39 cellular contexts compared by ENCODE assay signal in the genomic region with DNA sequence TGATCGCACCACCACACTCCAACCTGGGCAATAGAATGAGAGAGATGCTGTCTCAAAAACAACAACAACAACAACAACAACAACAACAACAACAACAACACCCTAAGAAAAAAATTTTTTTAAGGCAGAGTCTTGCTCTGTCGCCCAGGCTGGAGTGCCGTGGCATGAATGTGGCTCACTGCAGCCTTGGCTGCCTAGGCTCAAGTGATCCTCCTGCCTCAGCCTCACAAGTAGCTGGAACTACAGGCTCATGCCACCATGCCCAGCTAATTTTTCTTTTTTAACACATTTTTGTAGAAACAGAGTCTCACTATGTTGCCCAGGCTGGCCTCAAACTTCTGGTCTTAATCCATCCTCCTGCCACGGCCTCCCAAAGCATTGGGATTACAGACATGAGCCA.
"Had no signal": no experiment of that assay in that cellular context is flagged by ENCODE, and none has a peak within 500 bp of the region (broad histone marks: within the 10 kb centered on the region; RNA-seq: fewer than 3 reads in every experiment).

No MANE protein-coding gene starts in this region.

- H3K27ac Mint-ChIP-seq: activated naive CD4-positive, alpha-beta T cell treated with anti-CD3 and anti-CD28 coated beads for 36 hours; activated naive CD4-positive, alpha-beta T cell treated with anti-CD3 and anti-CD28 coated beads, Interleukin-2, amount 10 ng/mL, durations not matched to agents 7 days and 5 days; activated naive CD4-positive, alpha-beta T cell treated with anti-CD3 and anti-CD28 coated beads, Interleukin-2, amount 50 U/mL, for 24 hours; activated naive CD4-positive, alpha-beta T cell treated with anti-CD3 and anti-CD28 coated beads, Interleukin-2, amount 50 U/mL, for 72 hours; activated naive CD8-positive, alpha-beta T cell; activated naive CD8-positive, alpha-beta T cell treated with anti-CD3 and anti-CD28 coated beads for 36 hours; activated naive CD8-positive, alpha-beta T cell treated with anti-CD3 and anti-CD28 coated beads, Interleukin-2, amount 10 ng/mL, durations not matched to agents 7 days and 5 days; activated naive CD8-positive, alpha-beta T cell treated with anti-CD3 and anti-CD28 coated beads, Interleukin-2, amount 50 U/mL, for 24 hours; activated T-cell treated with anti-CD3 and anti-CD28 coated beads, Interleukin-2, amount 50 U/mL, for 24 hours; activated T-cell treated with anti-CD3 and anti-CD28 coated beads, Interleukin-2, amount 50 U/mL, for 72 hours; activated T-helper 1 cell treated with anti-CD3 and anti-CD28 coated beads, Interleukin-12 subunit alpha, Interleukin-12 subunit beta, Interleukin-2, Interleukin-4 antibody, amounts not matched to agents 30 ng/mL and 10 ng/mL and 1 ng/mL, durations not matched to agents 14 hours and 24 hours and 36 hours; activated T-helper 17 cell treated with anti-CD3 and anti-CD28 coated beads, Interleukin-2, amount 50 U/mL, for 72 hours; activated T-helper 2 cell treated with anti-CD3 and anti-CD28 coated beads, Interferon-gamma antibody, Interleukin-2, Interleukin-4, amounts not matched to agents 10 μg/mL and 5 μg/mL and 100 μg/mL, durations not matched to agents 14 hours and 24 hours and 36 hours; brain had no signal

- H3K4me1 Mint-ChIP-seq: activated naive CD4-positive, alpha-beta T cell treated with anti-CD3 and anti-CD28 coated beads, Interleukin-2, amount 10 ng/mL, durations not matched to agents 7 days and 5 days; activated naive CD4-positive, alpha-beta T cell treated with anti-CD3 and anti-CD28 coated beads, Interleukin-2, amount 50 U/mL, for 24 hours; activated naive CD8-positive, alpha-beta T cell treated with anti-CD3 and anti-CD28 coated beads for 36 hours; activated naive CD8-positive, alpha-beta T cell treated with anti-CD3 and anti-CD28 coated beads, Interleukin-2, amount 10 ng/mL, durations not matched to agents 7 days and 5 days; activated naive CD8-positive, alpha-beta T cell treated with anti-CD3 and anti-CD28 coated beads, Interleukin-2, amount 50 U/mL, for 24 hours; activated T-helper 17 cell treated with anti-CD3 and anti-CD28 coated beads, Interleukin-2, amount 50 U/mL, for 72 hours; brain; central memory CD8-positive, alpha-beta T cell had no signal

- H3K9me3 ChIP-seq: adrenal gland, ascending aorta, body of pancreas, breast epithelium had no signal

- H3K4me1 ChIP-seq: adrenal gland, ascending aorta, breast epithelium had no signal

- FAIRE-seq: astrocyte, bronchial epithelial cell had no signal

- H3K4me3 ChIP-seq: adrenal gland, ascending aorta, body of pancreas, breast epithelium, cardiac muscle cell had no signal

- H3K27me3 ChIP-seq: adrenal gland, ascending aorta, body of pancreas, brain microvascular endothelial cell, breast epithelium, cardiac muscle cell had no signal

- H3K4me3 Mint-ChIP-seq: activated naive CD4-positive, alpha-beta T cell treated with anti-CD3 and anti-CD28 coated beads for 36 hours; activated naive CD4-positive, alpha-beta T cell treated with anti-CD3 and anti-CD28 coated beads, Interleukin-2, amount 10 ng/mL, durations not matched to agents 7 days and 5 days; activated naive CD4-positive, alpha-beta T cell treated with anti-CD3 and anti-CD28 coated beads, Interleukin-2, amount 50 U/mL, for 24 hours; activated naive CD8-positive, alpha-beta T cell; activated naive CD8-positive, alpha-beta T cell treated with anti-CD3 and anti-CD28 coated beads for 36 hours; activated naive CD8-positive, alpha-beta T cell treated with anti-CD3 and anti-CD28 coated beads, Interleukin-2, amount 10 ng/mL, durations not matched to agents 7 days and 5 days; activated naive CD8-positive, alpha-beta T cell treated with anti-CD3 and anti-CD28 coated beads, Interleukin-2, amount 50 U/mL, for 24 hours; activated T-cell treated with anti-CD3 and anti-CD28 coated beads, Interleukin-2, amount 50 U/mL, for 24 hours; activated T-cell treated with anti-CD3 and anti-CD28 coated beads, Interleukin-2, amount 50 U/mL, for 4 hours; activated T-cell treated with anti-CD3 and anti-CD28 coated beads, Interleukin-2, amount 50 U/mL, for 72 hours; activated T-helper 1 cell treated with anti-CD3 and anti-CD28 coated beads, Interleukin-12 subunit alpha, Interleukin-12 subunit beta, Interleukin-2, Interleukin-4 antibody, amounts not matched to agents 30 ng/mL and 10 ng/mL and 1 ng/mL, durations not matched to agents 14 hours and 24 hours and 36 hours; activated T-helper 17 cell treated with anti-CD3 and anti-CD28 coated beads, Interleukin-2, amount 50 U/mL, for 72 hours; brain; central memory CD8-positive, alpha-beta T cell had no signal

- DNase-seq: activated effector memory CD4-positive, alpha-beta T cell treated with anti-CD3 and anti-CD28 coated beads, Interleukin-2, amount 50 U/mL, for 16 hours; activated effector memory CD4-positive, alpha-beta T cell treated with Interleukin-2 at 50 U/mL for 16 hours; activated gamma-delta T cell; activated gamma-delta T cell treated with Interleukin-2 at 50 U/mL for 16 hours; activated naive CD4-positive, alpha-beta T cell; activated naive CD4-positive, alpha-beta T cell treated with anti-CD3 and anti-CD28 coated beads for 36 hours; activated naive CD4-positive, alpha-beta T cell treated with anti-CD3 and anti-CD28 coated beads, Interleukin-2, amount 10 ng/mL, durations not matched to agents 7 days and 5 days; activated naive CD4-positive, alpha-beta T cell treated with anti-CD3 and anti-CD28 coated beads, Interleukin-2, amount 50 U/mL, for 16 hours; activated naive CD4-positive, alpha-beta T cell treated with Interleukin-2 at 50 U/mL for 16 hours; activated naive CD8-positive, alpha-beta T cell treated with anti-CD3 and anti-CD28 coated beads for 36 hours; activated naive CD8-positive, alpha-beta T cell treated with anti-CD3 and anti-CD28 coated beads, Interleukin-2, amount 10 ng/mL, durations not matched to agents 7 days and 5 days; activated naive CD8-positive, alpha-beta T cell treated with anti-CD3 and anti-CD28 coated beads, Interleukin-2, amount 50 U/mL, for 24 hours; activated T-cell treated with anti-CD3 and anti-CD28 coated beads, Interleukin-2, amount 50 U/mL, for 24 hours; activated T-cell treated with anti-CD3 and anti-CD28 coated beads, Interleukin-2, amount 50 U/mL, for 4 hours; activated T-cell treated with anti-CD3 and anti-CD28 coated beads, Interleukin-2, amount 50 U/mL, for 48 hours; activated T-cell treated with anti-CD3 and anti-CD28 coated beads, Interleukin-2, amount 50 U/mL, for 72 hours; adrenal gland; amniotic stem cell; amygdala; anterior cingulate cortex; aorta; body of pancreas; brain microvascular endothelial cell; caudate nucleus; central memory CD4-positive, alpha-beta T cell; cerebellar nuclear complex had no signal

- H3K9me3 Mint-ChIP-seq: activated naive CD4-positive, alpha-beta T cell treated with anti-CD3 and anti-CD28 coated beads for 36 hours; activated naive CD4-positive, alpha-beta T cell treated with anti-CD3 and anti-CD28 coated beads, Interleukin-2, amount 10 ng/mL, durations not matched to agents 7 days and 5 days; activated naive CD4-positive, alpha-beta T cell treated with anti-CD3 and anti-CD28 coated beads, Interleukin-2, amount 50 U/mL, for 24 hours; activated naive CD4-positive, alpha-beta T cell treated with anti-CD3 and anti-CD28 coated beads, Interleukin-2, amount 50 U/mL, for 72 hours; activated naive CD8-positive, alpha-beta T cell treated with anti-CD3 and anti-CD28 coated beads for 36 hours; activated naive CD8-positive, alpha-beta T cell treated with anti-CD3 and anti-CD28 coated beads, Interleukin-2, amount 10 ng/mL, durations not matched to agents 7 days and 5 days; activated naive CD8-positive, alpha-beta T cell treated with anti-CD3 and anti-CD28 coated beads, Interleukin-2, amount 50 U/mL, for 24 hours; activated T-cell treated with anti-CD3 and anti-CD28 coated beads, Interleukin-2, amount 50 U/mL, for 24 hours; activated T-cell treated with anti-CD3 and anti-CD28 coated beads, Interleukin-2, amount 50 U/mL, for 4 hours; activated T-cell treated with anti-CD3 and anti-CD28 coated beads, Interleukin-2, amount 50 U/mL, for 72 hours; activated T-helper 1 cell treated with anti-CD3 and anti-CD28 coated beads, Interleukin-12 subunit alpha, Interleukin-12 subunit beta, Interleukin-2, Interleukin-4 antibody, amounts not matched to agents 30 ng/mL and 10 ng/mL and 1 ng/mL, durations not matched to agents 14 hours and 24 hours and 36 hours; activated T-helper 17 cell treated with anti-CD3 and anti-CD28 coated beads, Interleukin-2, amount 50 U/mL, for 72 hours; activated T-helper 2 cell treated with anti-CD3 and anti-CD28 coated beads, Interferon-gamma antibody, Interleukin-2, Interleukin-4, amounts not matched to agents 10 μg/mL and 5 μg/mL and 100 μg/mL, durations not matched to agents 14 hours and 24 hours and 36 hours; brain; central memory CD8-positive, alpha-beta T cell had no signal

- H3K27me3 Mint-ChIP-seq: activated naive CD4-positive, alpha-beta T cell treated with anti-CD3 and anti-CD28 coated beads, Interleukin-2, amount 10 ng/mL, durations not matched to agents 7 days and 5 days; activated naive CD4-positive, alpha-beta T cell treated with anti-CD3 and anti-CD28 coated beads, Interleukin-2, amount 50 U/mL, for 24 hours; activated naive CD8-positive, alpha-beta T cell; activated naive CD8-positive, alpha-beta T cell treated with anti-CD3 and anti-CD28 coated beads for 36 hours; activated naive CD8-positive, alpha-beta T cell treated with anti-CD3 and anti-CD28 coated beads, Interleukin-2, amount 10 ng/mL, durations not matched to agents 7 days and 5 days; activated naive CD8-positive, alpha-beta T cell treated with anti-CD3 and anti-CD28 coated beads, Interleukin-2, amount 50 U/mL, for 24 hours; activated T-cell treated with anti-CD3 and anti-CD28 coated beads, Interleukin-2, amount 50 U/mL, for 24 hours; activated T-helper 17 cell treated with anti-CD3 and anti-CD28 coated beads, Interleukin-2, amount 50 U/mL, for 72 hours; brain; central memory CD8-positive, alpha-beta T cell had no signal

- ATAC-seq: activated naive CD4-positive, alpha-beta T cell treated with anti-CD3 and anti-CD28 coated beads, Interleukin-2, amount 50 U/mL, for 72 hours; activated naive CD8-positive, alpha-beta T cell treated with anti-CD3 and anti-CD28 coated beads, Interleukin-2, amount 50 U/mL, for 24 hours; activated T-cell treated with anti-CD3 and anti-CD28 coated beads, Interleukin-2, amount 50 U/mL, for 4 hours; activated T-cell treated with anti-CD3 and anti-CD28 coated beads, Interleukin-2, amount 50 U/mL, for 72 hours; activated T-helper 17 cell treated with anti-CD3 and anti-CD28 coated beads, Interleukin-2, amount 50 U/mL, for 72 hours; body of pancreas had no signal

- H3K36me3 ChIP-seq: breast epithelium had no signal

- H3K27ac ChIP-seq: adrenal gland, ascending aorta, body of pancreas, brain microvascular endothelial cell, breast epithelium, cardiac muscle cell had no signal
